Comparison of ENCODE assay signal across 18 cellular contexts in the genomic region with DNA sequence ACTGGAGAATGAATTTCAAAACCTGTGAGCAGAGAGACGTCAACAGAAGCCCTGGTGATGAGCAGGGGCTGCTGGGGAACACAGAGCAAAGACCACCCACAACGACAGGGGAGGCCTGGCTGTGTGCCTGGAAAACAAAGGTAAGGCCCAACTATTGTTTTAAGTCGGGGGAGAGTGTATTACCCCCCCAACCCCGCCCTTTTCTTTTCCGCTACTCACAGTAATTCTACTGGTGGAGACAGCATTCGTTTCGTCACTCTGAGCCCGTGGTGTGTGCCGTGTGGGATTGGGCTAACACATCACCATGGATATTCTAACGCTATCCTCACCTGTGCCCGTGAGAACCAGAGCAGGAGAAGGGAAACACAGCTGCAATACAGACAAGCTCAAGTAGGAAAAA.
"Had no signal": no experiment of that assay in that cellular context is flagged by ENCODE, and none has a peak within 500 bp of the region (broad histone marks: within the 10 kb centered on the region; RNA-seq: fewer than 3 reads in every experiment).

No MANE protein-coding gene starts in this region.

- H3K9me3 Mint-ChIP-seq: dendritic cell treated with granulocyte-macrophage colony-stimulating factor and Interleukin-4, amounts not matched to agents 40 ng/mL and 50 ng/mL, for 4 days; effector memory CD8-positive, alpha-beta T cell; naive thymus-derived CD4-positive, alpha-beta T cell; stimulated activated naive CD8-positive, alpha-beta T cell treated with anti-CD3 and anti-CD28 coated beads, Interleukin-15, amount 100 ng/mL, for 72 hours; T-helper 1 cell treated with Interleukin-12 subunit alpha and Interleukin-12 subunit beta and Interleukin-4 antibody, amounts not matched to agents 30 μg/mL and 1 μg/mL, for 36 hours had no signal

- DNase-seq: activated CD4-positive, CD25-positive, alpha-beta regulatory T cell treated with anti-CD3 and anti-CD28 coated beads, Interleukin-2, amount 50 U/mL, for 72 hours; activated CD8-positive, alpha-beta memory T cell treated with anti-CD3 and anti-CD28 coated beads for 24 hours; activated CD8-positive, alpha-beta memory T cell treated with anti-CD3 and anti-CD28 coated beads, Interleukin-2, amount 50 U/mL, for 48 hours; activated effector memory CD4-positive, alpha-beta T cell treated with Interleukin-2 at 50 U/mL for 16 hours; activated naive CD4-positive, alpha-beta T cell treated with anti-CD3 and anti-CD28 coated beads, Interleukin-2, amount 50 U/mL, for 16 hours; activated T-cell treated with anti-CD3 and anti-CD28 coated beads, Interleukin-2, amount 50 U/mL, for 48 hours; aorta; effector memory CD8-positive, alpha-beta T cell; foreskin fibroblast; mesenchymal stem cell; naive thymus-derived CD4-positive, alpha-beta T cell; stimulated activated naive CD8-positive, alpha-beta T cell treated with anti-CD3 and anti-CD28 coated beads, Interleukin-15, amount 100 ng/mL, for 72 hours had no signal

- ATAC-seq: effector memory CD8-positive, alpha-beta T cell; naive thymus-derived CD4-positive, alpha-beta T cell; stimulated activated naive CD8-positive, alpha-beta T cell treated with anti-CD3 and anti-CD28 coated beads, Interleukin-15, amount 100 ng/mL, for 72 hours had no signal

- H3K4me1 ChIP-seq: breast epithelium, SJSA1 had no signal

- H3K27me3 ChIP-seq: breast epithelium, neutrophil, SJSA1 had no signal

- H3K9me3 ChIP-seq: breast epithelium, neutrophil, SJSA1, thoracic aorta had no signal

- H3K36me3 ChIP-seq: breast epithelium had no signal

- H3K27me3 Mint-ChIP-seq: dendritic cell treated with granulocyte-macrophage colony-stimulating factor and Interleukin-4, amounts not matched to agents 40 ng/mL and 50 ng/mL, for 4 days; effector memory CD8-positive, alpha-beta T cell; naive thymus-derived CD4-positive, alpha-beta T cell; stimulated activated naive CD8-positive, alpha-beta T cell treated with anti-CD3 and anti-CD28 coated beads, Interleukin-15, amount 100 ng/mL, for 72 hours had no signal

- H3K27ac Mint-ChIP-seq: effector memory CD8-positive, alpha-beta T cell; naive thymus-derived CD4-positive, alpha-beta T cell; stimulated activated naive CD8-positive, alpha-beta T cell treated with anti-CD3 and anti-CD28 coated beads, Interleukin-15, amount 100 ng/mL, for 72 hours; T-helper 1 cell treated with Interleukin-12 subunit alpha and Interleukin-12 subunit beta and Interleukin-4 antibody, amounts not matched to agents 30 μg/mL and 1 μg/mL, for 36 hours had no signal

- H3K27ac ChIP-seq: neutrophil, SJSA1, thoracic aorta had no signal

- H3K4me3 ChIP-seq: breast epithelium, SJSA1, thoracic aorta had no signal

- H3K4me3 Mint-ChIP-seq: dendritic cell treated with granulocyte-macrophage colony-stimulating factor and Interleukin-4, amounts not matched to agents 40 ng/mL and 50 ng/mL, for 4 days; effector memory CD8-positive, alpha-beta T cell; naive thymus-derived CD4-positive, alpha-beta T cell; stimulated activated naive CD8-positive, alpha-beta T cell treated with anti-CD3 and anti-CD28 coated beads, Interleukin-15, amount 100 ng/mL, for 72 hours; T-helper 1 cell treated with Interleukin-12 subunit alpha and Interleukin-12 subunit beta and Interleukin-4 antibody, amounts not matched to agents 30 μg/mL and 1 μg/mL, for 36 hours had no signal
